ENCODE assay signal across 11 cellular contexts in genomic region chr5:148790545-148791333, GRCh38. TPM values are rescaled to one million over a fixed set of nuclear protein-coding genes. Genes with fewer than 3 reads are reported as not detected.
DNase-seq lines count a peak whose midpoint lies in the region; ATAC-seq lines count a peak whose summit lies in the region.
"Had no signal": no experiment of that assay in that cellular context is flagged by ENCODE, and none has a peak within 500 bp of the region (broad histone marks: within the 10 kb centered on the region; RNA-seq: fewer than 3 reads in every experiment).

No MANE protein-coding gene starts in this region.

- peaks cover 47% of the 10 kb centered on the region for H3K27me3 Mint-ChIP-seq in activated naive CD8-positive, alpha-beta T cell treated with anti-CD3 and anti-CD28 coated beads for 36 hours

- peaks cover 29% of the 10 kb centered on the region for H3K4me1 Mint-ChIP-seq in activated naive CD8-positive, alpha-beta T cell treated with anti-CD3 and anti-CD28 coated beads for 36 hours

- intact Hi-C loops in Right ventricle myocardium superior (cut with DNase I), result no loop called here

- no peak for DNase-seq in activated naive CD8-positive, alpha-beta T cell treated with anti-CD3 and anti-CD28 coated beads for 36 hours
- DNase-seq in HUDEP-2 (lab: John Stamatoyannopoulos, UW; ENCODE audit: unreplicated experiment in 76 of 76) (no peak), iPS-NIHi11 (ENCODE audit: low spot score) (no peak), Right ventricle myocardium superior (no peak)
- no peak for DNase-seq in activated CD8-positive, alpha-beta memory T cell treated with anti-CD3 and anti-CD28 coated beads, Interleukin-2, amount 50 U/mL, for 4 hours
- DNase-seq: CD4-positive, alpha-beta T cell; dermis blood vessel endothelial cell; RPMI8226 had no signal

- peak overlapping the region; percentile 42 for H3K27ac Mint-ChIP-seq in activated naive CD8-positive, alpha-beta T cell treated with anti-CD3 and anti-CD28 coated beads for 36 hours
- H3K27ac Mint-ChIP-seq: CD4-positive, alpha-beta T cell had no signal

- H3K9me3 Mint-ChIP-seq in activated naive CD8-positive, alpha-beta T cell treated with anti-CD3 and anti-CD28 coated beads for 36 hours, result no peaks in the 10 kb centered on the region
- H3K9me3 Mint-ChIP-seq: CD4-positive, alpha-beta T cell had no signal

- no peak overlapping the region for H3K4me3 Mint-ChIP-seq in activated naive CD8-positive, alpha-beta T cell treated with anti-CD3 and anti-CD28 coated beads for 36 hours
- H3K4me3 Mint-ChIP-seq: CD4-positive, alpha-beta T cell had no signal

- peak; percentile 14 for ATAC-seq in GM18499 (IDR thresholded peaks at IDR 0.05; ENCODE audit: insufficient read depth, unreplicated experiment)
- peak; percentile 10 for ATAC-seq in GM21367 (IDR thresholded peaks at IDR 0.05; ENCODE audit: unreplicated experiment)
- ATAC-seq in HG03095 (IDR thresholded peaks at IDR 0.05; ENCODE audit: unreplicated experiment), result peak; percentile 26
- no peak for ATAC-seq in Right ventricle myocardium superior (ENCODE audit: poor library complexity)

- no peaks in the 10 kb centered on the region for H3K36me3 Mint-ChIP-seq in activated naive CD8-positive, alpha-beta T cell treated with anti-CD3 and anti-CD28 coated beads for 36 hours

RNA-seq across cellular contexts. Expression of gene ADRB2, which starts 35.7 kb away (rescaled TPM):
- total RNA-seq in activated naive CD8-positive, alpha-beta T cell treated with anti-CD3 and anti-CD28 coated beads for 36 hours, result under 1 TPM; 0.18 to 0.23 TPM
- 5.6 TPM for total RNA-seq in Right ventricle myocardium superior
